ENCODE assay signal across 26 cellular contexts in genomic region chr4:117691572-117692351, GRCh38.
DNase-seq lines count a peak whose midpoint lies in the region; ATAC-seq and TF ChIP-seq lines count a peak whose summit lies in the region.
"Had no signal": no experiment of that assay in that cellular context is flagged by ENCODE, and none has a peak within 500 bp of the region (broad histone marks: within the 10 kb centered on the region; RNA-seq: fewer than 3 reads in every experiment).

No MANE protein-coding gene starts in this region.

- H2AFZ ChIP-seq in OCI-LY3 (ENCODE audit: low read depth, low read length) = no peak overlapping the region
- H2AFZ ChIP-seq: PC-9 had no signal

- H4K20me1 ChIP-seq in OCI-LY3 (ENCODE audit: insufficient read depth, low read length) = no peaks in the 10 kb centered on the region
- H4K20me1 ChIP-seq: BLaER1 had no signal

- no peak overlapping the region for H3K4me2 ChIP-seq in OCI-LY3 (ENCODE audit: low read length)
- H3K4me2 ChIP-seq: BLaER1, PC-9 had no signal

- H3K9ac ChIP-seq in OCI-LY3 (ENCODE audit: low read length) = no peak overlapping the region
- H3K9ac ChIP-seq: BLaER1 had no signal

- peak; percentile 62 for DNase-seq in Right ventricle myocardium inferior (ENCODE audit: missing footprints)
- no peak for DNase-seq in right atrium auricular region (ENCODE audit: low spot score)
- DNase-seq in islet precursor cell = peak; percentile 65
- DNase-seq in posterior vena cava (ENCODE audit: low spot score) = peak; percentile 65
- no peak for DNase-seq in NCI-H146 treated with DMSO at 0.1 percent for 48 hours (lab: John Stamatoyannopoulos, UW; ENCODE audit: unreplicated experiment)
- DNase-seq in GOT3 (lab: John Stamatoyannopoulos, UW) = no peak
- DNase-seq: CD4-positive, alpha-beta T cell; COR-L47; DMS79; EL; GF-D8; H7; IMR-90; KG1; MG63; NCI-H1105 treated with DMSO at 0.1 percent for 48 hours; NCI-H146; NCI-H2029; NCI-H2227 treated with DMSO at 0.1 percent for 48 hours; NK-92 treated with Interleukin-12 subunit alpha and Interleukin-12 subunit beta, amount 100 ng/mL, for 24 hours; PC-9; SHP77 treated with DMSO at 0.1 percent for 48 hours had no signal

- intact Hi-C loops in Right ventricle myocardium inferior (cut with DNase I) = no loop called here
- intact Hi-C loops in posterior vena cava (cut with DNase I) = no loop called here

- H3K9me3 ChIP-seq in right atrium auricular region = no peaks in the 10 kb centered on the region
- H3K9me3 ChIP-seq in OCI-LY3 (ENCODE audit: insufficient read depth, low read length) = no peaks in the 10 kb centered on the region
- H3K9me3 ChIP-seq: BLaER1, MG63 had no signal

- H3K4me3 ChIP-seq in right atrium auricular region (no peak overlapping the region), OCI-LY3 (ENCODE audit: low read length) (no peak overlapping the region)
- H3K4me3 ChIP-seq: BLaER1, MG63, PC-9, SK-N-MC had no signal

- H3K27ac ChIP-seq in right atrium auricular region (no peak overlapping the region), OCI-LY3 (ENCODE audit: low read length) (peak overlapping the region; percentile 58; the same call in 1 of the 2 replicates)
- H3K27ac ChIP-seq: BLaER1, PC-9, SK-N-MC had no signal

- ATAC-seq in Right ventricle myocardium inferior (no peak), GM19467 (IDR thresholded peaks at IDR 0.05; ENCODE audit: unreplicated experiment) (no peak)

- H3K79me2 ChIP-seq in OCI-LY3 (ENCODE audit: low read length) = no peaks in the 10 kb centered on the region

- H3K36me3 ChIP-seq in right atrium auricular region = no peaks in the 10 kb centered on the region
- H3K36me3 ChIP-seq in OCI-LY3 (replicated peaks; ENCODE audit: low read depth, low read length) = peaks cover 8% of the 10 kb centered on the region
- H3K36me3 ChIP-seq: BLaER1, MG63 had no signal

- H3K4me1 ChIP-seq in right atrium auricular region (no peaks in the 10 kb centered on the region), OCI-LY3 (ENCODE audit: low read length) (peaks cover 45% of the 10 kb centered on the region)
- H3K4me1 ChIP-seq: BLaER1 had no signal

- H3K27me3 ChIP-seq in right atrium auricular region = no peaks in the 10 kb centered on the region
- no peaks in the 10 kb centered on the region for H3K27me3 ChIP-seq in OCI-LY3 (ENCODE audit: low read depth, low read length)
- H3K27me3 ChIP-seq: BLaER1, MG63 had no signal

- TF ChIP-seq CTCF in right atrium auricular region (IDR thresholded peaks at IDR 0.05) (no peak), OCI-LY3 (IDR thresholded peaks at IDR 0.05; ENCODE audit: low read depth, low read length) (no peak)

Comparison
In these comparisons a context has a peak if more than half of its experiments do, and no peak if none do; other contexts are left out.
1. DNase-seq: peak in Right ventricle myocardium inferior (single experiment), islet precursor cell (single experiment) and posterior vena cava (single experiment); none in right atrium auricular region (single experiment), NCI-H146 treated with DMSO at 0.1 percent for 48 hours (single experiment) and GOT3 (single experiment).